1 cellular context compared by ENCODE assay signal in genomic region chr15:52019394-52020252, GRCh38.
TF ChIP-seq lines count a peak whose summit lies in the region.

No MANE protein-coding gene starts in this region.

TF ChIP-seq in HepG2, 621 proteins besides CTCF, POLR2A, EP300 and RAD21 (continued from another document and continues in another):
- no peak for TF ChIP-seq ZNF318 (CRISPR knock-in tag; IDR thresholded peaks at IDR 0.05)
- TF ChIP-seq SYNCRIP (IDR thresholded peaks at IDR 0.05; ENCODE audit: insufficient read depth, low read depth, low read length) = no peak
- no peak for TF ChIP-seq HNRNPL (IDR thresholded peaks at IDR 0.05; ENCODE audit: low read depth, low read length)
- TF ChIP-seq SNAPC4 (CRISPR knock-in tag; IDR thresholded peaks at IDR 0.05) = no peak; the same call in 1 of the 2 replicates
- TF ChIP-seq MYPOP (CRISPR knock-in tag; IDR thresholded peaks at IDR 0.05) = peak; percentile 81; the same call in 1 of the 2 replicates
- no peak for TF ChIP-seq WIZ (CRISPR knock-in tag; IDR thresholded peaks at IDR 0.05)
- peak; percentile 80; the same call in 1 of the 2 replicates for TF ChIP-seq RFXAP (CRISPR knock-in tag; IDR thresholded peaks at IDR 0.05; ENCODE audit: borderline replicate concordance)
- peak; percentile 29; the same call in 1 of the 2 replicates for TF ChIP-seq SIN3B (IDR thresholded peaks at IDR 0.05; ENCODE audit: low read length)
- TF ChIP-seq SIX4 (CRISPR knock-in tag; IDR thresholded peaks at IDR 0.05) = no peak
- peak; percentile 49 for TF ChIP-seq POLR2AphosphoS5 (IDR thresholded peaks at IDR 0.05; ENCODE audit: low read depth, low read length)
- TF ChIP-seq ZNF546 (CRISPR knock-in tag; conservative IDR thresholded peaks at IDR 0.05) = no peak
- TF ChIP-seq ZBTB49 (CRISPR knock-in tag; IDR thresholded peaks at IDR 0.05; ENCODE audit: borderline replicate concordance) = no peak
- TF ChIP-seq ZNF615 (CRISPR knock-in tag; IDR thresholded peaks at IDR 0.05; ENCODE audit: borderline replicate concordance) = no peak
- TF ChIP-seq ZNF598 (CRISPR knock-in tag; IDR thresholded peaks at IDR 0.05; ENCODE audit: borderline replicate concordance) = no peak
- TF ChIP-seq UBTF (CRISPR knock-in tag; IDR thresholded peaks at IDR 0.05) = peak; percentile 89
- TF ChIP-seq SAP130 (CRISPR knock-in tag; IDR thresholded peaks at IDR 0.05; ENCODE audit: low read depth) = peak; percentile 89
- TF ChIP-seq MBNL3 (CRISPR knock-in tag; conservative IDR thresholded peaks at IDR 0.05) = no peak
- no peak for TF ChIP-seq SMC3 (IDR thresholded peaks at IDR 0.05; ENCODE audit: low read length)
- TF ChIP-seq ZSCAN21 (CRISPR knock-in tag; IDR thresholded peaks at IDR 0.05; ENCODE audit: borderline replicate concordance) = peak; percentile 59; the same call in 1 of the 2 replicates
- 0 out of 2 replicates have a peak, but pooled peaks have one; percentile 18 for TF ChIP-seq ZNF766 (CRISPR knock-in tag; IDR thresholded peaks at IDR 0.05; ENCODE audit: borderline replicate concordance)
- peak; percentile 65; the same call in 1 of the 2 replicates for TF ChIP-seq ZNF891 (CRISPR knock-in tag; IDR thresholded peaks at IDR 0.05)
- TF ChIP-seq YEATS2 (CRISPR knock-in tag; IDR thresholded peaks at IDR 0.05; ENCODE audit: borderline replicate concordance) = no peak; the same call in 1 of the 2 replicates
- TF ChIP-seq SP4 (CRISPR knock-in tag; IDR thresholded peaks at IDR 0.05) = peak; percentile 67; the same call in 1 of the 2 replicates
- no peak for TF ChIP-seq ZBED4 (CRISPR knock-in tag; IDR thresholded peaks at IDR 0.05; ENCODE audit: borderline replicate concordance)
- TF ChIP-seq BHLHE40 (IDR thresholded peaks at IDR 0.05; ENCODE audit: low read length) = peak; percentile 73
- TF ChIP-seq SIN3A (IDR thresholded peaks at IDR 0.05; ENCODE audit: borderline replicate concordance, low read depth, low read length) = peak; percentile 17; the same call in 1 of the 2 replicates
- no peak for TF ChIP-seq NAIF1 (CRISPR knock-in tag; IDR thresholded peaks at IDR 0.05; ENCODE audit: borderline replicate concordance)
- no peak for TF ChIP-seq ZNF33B (CRISPR knock-in tag; IDR thresholded peaks at IDR 0.05)
- TF ChIP-seq CHD4 (IDR thresholded peaks at IDR 0.05; ENCODE audit: borderline replicate concordance, low read length) = no peak
- 0 out of 2 replicates have a peak, but pooled peaks have one; percentile 16 for TF ChIP-seq ZNF136 (CRISPR knock-in tag; IDR thresholded peaks at IDR 0.05; ENCODE audit: low read depth)
- no peak for TF ChIP-seq NFYB (CRISPR knock-in tag; IDR thresholded peaks at IDR 0.05)
- 0 out of 2 replicates have a peak, but pooled peaks have one; percentile 8 for TF ChIP-seq PPARG (CRISPR knock-in tag; conservative IDR thresholded peaks at IDR 0.05)
- no peak for TF ChIP-seq ZNF576 (CRISPR knock-in tag; IDR thresholded peaks at IDR 0.05)
- TF ChIP-seq ZNF790 (CRISPR knock-in tag; IDR thresholded peaks at IDR 0.05; ENCODE audit: borderline replicate concordance) = no peak
- TF ChIP-seq SOX6 (IDR thresholded peaks at IDR 0.05) = no peak
- TF ChIP-seq SOX6 (CRISPR knock-in tag; IDR thresholded peaks at IDR 0.05) = peak; percentile 16; the same call in 1 of the 2 replicates
